1 cellular context compared by ENCODE assay signal in genomic region chr7:151060113-151060415, GRCh38.
TF ChIP-seq lines count a peak whose summit lies in the region.

No MANE protein-coding gene starts in this region.

TF ChIP-seq in HepG2, 621 proteins besides CTCF, POLR2A, EP300 and RAD21 (continued from another document and continues in another):
- TF ChIP-seq, protein P1, sequence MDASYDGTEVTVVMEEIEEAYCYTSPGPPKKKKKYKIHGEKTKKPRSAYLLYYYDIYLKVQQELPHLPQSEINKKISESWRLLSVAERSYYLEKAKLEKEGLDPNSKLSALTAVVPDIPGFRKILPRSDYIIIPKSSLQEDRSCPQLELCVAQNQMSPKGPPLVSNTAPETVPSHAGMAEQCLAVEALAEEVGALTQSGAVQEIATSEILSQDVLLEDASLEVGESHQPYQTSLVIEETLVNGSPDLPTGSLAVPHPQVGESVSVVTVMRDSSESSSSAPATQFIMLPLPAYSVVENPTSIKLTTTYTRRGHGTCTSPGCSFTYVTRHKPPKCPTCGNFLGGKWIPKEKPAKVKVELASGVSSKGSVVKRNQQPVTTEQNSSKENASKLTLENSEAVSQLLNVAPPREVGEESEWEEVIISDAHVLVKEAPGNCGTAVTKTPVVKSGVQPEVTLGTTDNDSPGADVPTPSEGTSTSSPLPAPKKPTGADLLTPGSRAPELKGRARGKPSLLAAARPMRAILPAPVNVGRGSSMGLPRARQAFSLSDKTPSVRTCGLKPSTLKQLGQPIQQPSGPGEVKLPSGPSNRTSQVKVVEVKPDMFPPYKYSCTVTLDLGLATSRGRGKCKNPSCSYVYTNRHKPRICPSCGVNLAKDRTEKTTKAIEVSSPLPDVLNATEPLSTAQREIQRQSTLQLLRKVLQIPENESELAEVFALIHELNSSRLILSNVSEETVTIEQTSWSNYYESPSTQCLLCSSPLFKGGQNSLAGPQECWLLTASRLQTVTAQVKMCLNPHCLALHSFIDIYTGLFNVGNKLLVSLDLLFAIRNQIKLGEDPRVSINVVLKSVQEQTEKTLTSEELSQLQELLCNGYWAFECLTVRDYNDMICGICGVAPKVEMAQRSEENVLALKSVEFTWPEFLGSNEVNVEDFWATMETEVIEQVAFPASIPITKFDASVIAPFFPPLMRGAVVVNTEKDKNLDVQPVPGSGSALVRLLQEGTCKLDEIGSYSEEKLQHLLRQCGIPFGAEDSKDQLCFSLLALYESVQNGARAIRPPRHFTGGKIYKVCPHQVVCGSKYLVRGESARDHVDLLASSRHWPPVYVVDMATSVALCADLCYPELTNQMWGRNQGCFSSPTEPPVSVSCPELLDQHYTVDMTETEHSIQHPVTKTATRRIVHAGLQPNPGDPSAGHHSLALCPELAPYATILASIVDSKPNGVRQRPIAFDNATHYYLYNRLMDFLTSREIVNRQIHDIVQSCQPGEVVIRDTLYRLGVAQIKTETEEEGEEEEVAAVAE (CRISPR knock-in tag; IDR thresholded peaks at IDR 0.05; ENCODE audit: borderline replicate concordance): no peak
- TF ChIP-seq, protein P2, sequence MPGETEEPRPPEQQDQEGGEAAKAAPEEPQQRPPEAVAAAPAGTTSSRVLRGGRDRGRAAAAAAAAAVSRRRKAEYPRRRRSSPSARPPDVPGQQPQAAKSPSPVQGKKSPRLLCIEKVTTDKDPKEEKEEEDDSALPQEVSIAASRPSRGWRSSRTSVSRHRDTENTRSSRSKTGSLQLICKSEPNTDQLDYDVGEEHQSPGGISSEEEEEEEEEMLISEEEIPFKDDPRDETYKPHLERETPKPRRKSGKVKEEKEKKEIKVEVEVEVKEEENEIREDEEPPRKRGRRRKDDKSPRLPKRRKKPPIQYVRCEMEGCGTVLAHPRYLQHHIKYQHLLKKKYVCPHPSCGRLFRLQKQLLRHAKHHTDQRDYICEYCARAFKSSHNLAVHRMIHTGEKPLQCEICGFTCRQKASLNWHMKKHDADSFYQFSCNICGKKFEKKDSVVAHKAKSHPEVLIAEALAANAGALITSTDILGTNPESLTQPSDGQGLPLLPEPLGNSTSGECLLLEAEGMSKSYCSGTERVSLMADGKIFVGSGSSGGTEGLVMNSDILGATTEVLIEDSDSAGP (CRISPR knock-in tag; IDR thresholded peaks at IDR 0.05; ENCODE audit: borderline replicate concordance): no peak; the same call in 1 of the 2 replicates
- TF ChIP-seq, protein P3, sequence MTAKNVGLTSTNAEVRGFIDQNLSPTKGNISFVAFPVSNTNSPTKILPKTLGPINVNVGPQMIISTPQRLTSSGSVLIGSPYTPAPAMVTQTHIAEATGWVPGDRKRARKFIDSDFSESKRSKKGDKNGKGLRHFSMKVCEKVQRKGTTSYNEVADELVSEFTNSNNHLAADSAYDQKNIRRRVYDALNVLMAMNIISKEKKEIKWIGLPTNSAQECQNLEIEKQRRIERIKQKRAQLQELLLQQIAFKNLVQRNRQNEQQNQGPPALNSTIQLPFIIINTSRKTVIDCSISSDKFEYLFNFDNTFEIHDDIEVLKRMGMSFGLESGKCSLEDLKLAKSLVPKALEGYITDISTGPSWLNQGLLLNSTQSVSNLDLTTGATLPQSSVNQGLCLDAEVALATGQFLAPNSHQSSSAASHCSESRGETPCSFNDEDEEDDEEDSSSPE (CRISPR knock-in tag; IDR thresholded peaks at IDR 0.05): no peak
- TF ChIP-seq MED8 (CRISPR knock-in tag; IDR thresholded peaks at IDR 0.05; ENCODE audit: insufficient replicate concordance) (peak; percentile 16), TOPORS (CRISPR knock-in tag; IDR thresholded peaks at IDR 0.05) (0 out of 2 replicates have a peak, but pooled peaks have one; percentile 63), ZNF724P (CRISPR knock-in tag; IDR thresholded peaks at IDR 0.05; ENCODE audit: borderline replicate concordance) (no peak; the same call in 1 of the 2 replicates), REPIN1 (CRISPR knock-in tag; IDR thresholded peaks at IDR 0.05; ENCODE audit: borderline replicate concordance, low read depth) (no peak), ZXDC (CRISPR knock-in tag; IDR thresholded peaks at IDR 0.05) (no peak), PRPF4 (IDR thresholded peaks at IDR 0.05; ENCODE audit: low read depth, low read length, poor library complexity, severe bottlenecking) (no peak), ELK4 (CRISPR knock-in tag; IDR thresholded peaks at IDR 0.05; ENCODE audit: borderline replicate concordance) (no peak), HNRNPLL (IDR thresholded peaks at IDR 0.05; ENCODE audit: low read depth, low read length, poor library complexity, severe bottlenecking) (no peak), ARNT2 (CRISPR knock-in tag; IDR thresholded peaks at IDR 0.05; ENCODE audit: low read depth) (no peak), TCF7 (IDR thresholded peaks at IDR 0.05; ENCODE audit: low read depth) (no peak), ATF6 (CRISPR knock-in tag; conservative IDR thresholded peaks at IDR 0.05) (no peak), NR2C2 (CRISPR knock-in tag; IDR thresholded peaks at IDR 0.05; ENCODE audit: borderline replicate concordance) (no peak), TGIF2 (CRISPR knock-in tag; IDR thresholded peaks at IDR 0.05) (no peak), PHB2 (IDR thresholded peaks at IDR 0.05; ENCODE audit: partially characterized antibody) (no peak), ZNF674 (CRISPR knock-in tag; IDR thresholded peaks at IDR 0.05; ENCODE audit: low read depth) (no peak)
- TF ChIP-seq, protein P4, sequence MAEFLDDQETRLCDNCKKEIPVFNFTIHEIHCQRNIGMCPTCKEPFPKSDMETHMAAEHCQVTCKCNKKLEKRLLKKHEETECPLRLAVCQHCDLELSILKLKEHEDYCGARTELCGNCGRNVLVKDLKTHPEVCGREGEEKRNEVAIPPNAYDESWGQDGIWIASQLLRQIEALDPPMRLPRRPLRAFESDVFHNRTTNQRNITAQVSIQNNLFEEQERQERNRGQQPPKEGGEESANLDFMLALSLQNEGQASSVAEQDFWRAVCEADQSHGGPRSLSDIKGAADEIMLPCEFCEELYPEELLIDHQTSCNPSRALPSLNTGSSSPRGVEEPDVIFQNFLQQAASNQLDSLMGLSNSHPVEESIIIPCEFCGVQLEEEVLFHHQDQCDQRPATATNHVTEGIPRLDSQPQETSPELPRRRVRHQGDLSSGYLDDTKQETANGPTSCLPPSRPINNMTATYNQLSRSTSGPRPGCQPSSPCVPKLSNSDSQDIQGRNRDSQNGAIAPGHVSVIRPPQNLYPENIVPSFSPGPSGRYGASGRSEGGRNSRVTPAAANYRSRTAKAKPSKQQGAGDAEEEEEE (CRISPR knock-in tag; IDR thresholded peaks at IDR 0.05; ENCODE audit: borderline replicate concordance): no peak
- TF ChIP-seq, protein P5, sequence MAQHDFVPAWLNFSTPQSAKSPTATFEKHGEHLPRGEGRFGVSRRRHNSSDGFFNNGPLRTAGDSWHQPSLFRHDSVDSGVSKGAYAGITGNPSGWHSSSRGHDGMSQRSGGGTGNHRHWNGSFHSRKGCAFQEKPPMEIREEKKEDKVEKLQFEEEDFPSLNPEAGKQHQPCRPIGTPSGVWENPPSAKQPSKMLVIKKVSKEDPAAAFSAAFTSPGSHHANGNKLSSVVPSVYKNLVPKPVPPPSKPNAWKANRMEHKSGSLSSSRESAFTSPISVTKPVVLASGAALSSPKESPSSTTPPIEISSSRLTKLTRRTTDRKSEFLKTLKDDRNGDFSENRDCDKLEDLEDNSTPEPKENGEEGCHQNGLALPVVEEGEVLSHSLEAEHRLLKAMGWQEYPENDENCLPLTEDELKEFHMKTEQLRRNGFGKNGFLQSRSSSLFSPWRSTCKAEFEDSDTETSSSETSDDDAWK (CRISPR knock-in tag; IDR thresholded peaks at IDR 0.05): no peak
- TF ChIP-seq, protein P6, sequence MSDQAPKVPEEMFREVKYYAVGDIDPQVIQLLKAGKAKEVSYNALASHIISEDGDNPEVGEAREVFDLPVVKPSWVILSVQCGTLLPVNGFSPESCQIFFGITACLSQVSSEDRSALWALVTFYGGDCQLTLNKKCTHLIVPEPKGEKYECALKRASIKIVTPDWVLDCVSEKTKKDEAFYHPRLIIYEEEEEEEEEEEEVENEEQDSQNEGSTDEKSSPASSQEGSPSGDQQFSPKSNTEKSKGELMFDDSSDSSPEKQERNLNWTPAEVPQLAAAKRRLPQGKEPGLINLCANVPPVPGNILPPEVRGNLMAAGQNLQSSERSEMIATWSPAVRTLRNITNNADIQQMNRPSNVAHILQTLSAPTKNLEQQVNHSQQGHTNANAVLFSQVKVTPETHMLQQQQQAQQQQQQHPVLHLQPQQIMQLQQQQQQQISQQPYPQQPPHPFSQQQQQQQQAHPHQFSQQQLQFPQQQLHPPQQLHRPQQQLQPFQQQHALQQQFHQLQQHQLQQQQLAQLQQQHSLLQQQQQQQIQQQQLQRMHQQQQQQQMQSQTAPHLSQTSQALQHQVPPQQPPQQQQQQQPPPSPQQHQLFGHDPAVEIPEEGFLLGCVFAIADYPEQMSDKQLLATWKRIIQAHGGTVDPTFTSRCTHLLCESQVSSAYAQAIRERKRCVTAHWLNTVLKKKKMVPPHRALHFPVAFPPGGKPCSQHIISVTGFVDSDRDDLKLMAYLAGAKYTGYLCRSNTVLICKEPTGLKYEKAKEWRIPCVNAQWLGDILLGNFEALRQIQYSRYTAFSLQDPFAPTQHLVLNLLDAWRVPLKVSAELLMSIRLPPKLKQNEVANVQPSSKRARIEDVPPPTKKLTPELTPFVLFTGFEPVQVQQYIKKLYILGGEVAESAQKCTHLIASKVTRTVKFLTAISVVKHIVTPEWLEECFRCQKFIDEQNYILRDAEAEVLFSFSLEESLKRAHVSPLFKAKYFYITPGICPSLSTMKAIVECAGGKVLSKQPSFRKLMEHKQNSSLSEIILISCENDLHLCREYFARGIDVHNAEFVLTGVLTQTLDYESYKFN (CRISPR knock-in tag; conservative IDR thresholded peaks at IDR 0.05): no peak
